15 cellular contexts compared by ENCODE assay signal in genomic region chr11:126968915-126969314, GRCh38. TPM values are rescaled to one million over a fixed set of nuclear protein-coding genes. Genes with fewer than 3 reads are reported as not detected.
DNase-seq lines count a peak whose midpoint lies in the region; ATAC-seq and TF ChIP-seq lines count a peak whose summit lies in the region.
"Had no signal": no experiment of that assay in that cellular context is flagged by ENCODE, and none has a peak within 500 bp of the region (broad histone marks: within the 10 kb centered on the region; RNA-seq: fewer than 3 reads in every experiment).

No MANE protein-coding gene starts in this region.

- no peak for DNase-seq in AG09309 (ENCODE audit: low read depth)
- peak; percentile 48 for DNase-seq in iPS DF 19.7 (ENCODE audit: low read depth, low spot score)
- no peak for DNase-seq in DMS79 treated with DMSO at 0.1 percent for 48 hours (lab: John Stamatoyannopoulos, UW)
- no peak for DNase-seq in ovary
- no peak for DNase-seq in activated gamma-delta T cell (lab: John Stamatoyannopoulos, UW)
- DNase-seq: NCI-H1105; stimulated activated CD4-positive, alpha-beta T cell treated with anti-CD3 and anti-CD28 coated beads, Interleukin-2, amount 100 ng/mL, for 24 hours; stimulated activated naive CD4-positive, alpha-beta T cell had no signal

- H3K79me2 ChIP-seq in OCI-LY1 (ENCODE audit: insufficient read depth, low read length), result no peaks in the 10 kb centered on the region

- WGBS in ovary, 3 donors, result 41 to 56% (median 48%) methylated on average over 14 of the region's 14 CpGs

- no peak overlapping the region for H3K4me2 ChIP-seq in OCI-LY1 (ENCODE audit: low read length)

- TF ChIP-seq CTCF in AG09309 (IDR thresholded peaks at IDR 0.05; ENCODE audit: control insufficient read depth, insufficient read depth, low read depth, low read length, missing control alignments) (peak; percentile 8), OCI-LY1 (IDR thresholded peaks at IDR 0.05; ENCODE audit: low read length) (peak; percentile 14; the same call in 1 of the 2 replicates), ovary (IDR thresholded peaks at IDR 0.05) (no peak)

- H3K9ac ChIP-seq in OCI-LY1 (ENCODE audit: low read length), result no peak overlapping the region
- H3K9ac ChIP-seq: BLaER1 had no signal

- no peaks in the 10 kb centered on the region for H4K20me1 ChIP-seq in OCI-LY1 (ENCODE audit: insufficient read depth, low read length)
- H4K20me1 ChIP-seq: BLaER1 had no signal

- intact Hi-C loops in ovary (cut with DNase I), result no loop called here

- H3K9me3 ChIP-seq in OCI-LY1 (ENCODE audit: low read length), result no peaks in the 10 kb centered on the region
- H3K9me3 ChIP-seq in ovary, result peaks cover 0 to 4% of the 10 kb centered on the region in 2 donors

- H3K4me1 ChIP-seq in OCI-LY1 (ENCODE audit: insufficient read depth, low read length, severe bottlenecking), result no peaks in the 10 kb centered on the region
- no peaks in the 10 kb centered on the region for H3K4me1 ChIP-seq in ovary (ENCODE audit: insufficient read depth)

- H3F3A ChIP-seq in OCI-LY1 (ENCODE audit: insufficient read depth, low read length), result no peaks in the 10 kb centered on the region

- no peak overlapping the region for H2AFZ ChIP-seq in OCI-LY1 (ENCODE audit: low read length)

- H3K9me2 ChIP-seq in OCI-LY1 (ENCODE audit: low read depth, low read length), result no peaks in the 10 kb centered on the region

- TF ChIP-seq EP300 in ovary (IDR thresholded peaks at IDR 0.05), result no peak

- H3K36me3 ChIP-seq in OCI-LY1 (ENCODE audit: insufficient read depth, low read length) (no peaks in the 10 kb centered on the region), ovary (no peaks in the 10 kb centered on the region)
- H3K36me3 ChIP-seq: BLaER1 had no signal

- TF ChIP-seq POLR2A in ovary (IDR thresholded peaks at IDR 0.05), result no peak

- H3K27ac ChIP-seq in OCI-LY1 (ENCODE audit: low read depth, low read length, poor library complexity, severe bottlenecking) (no peak overlapping the region), ovary (no peak overlapping the region)
- H3K27ac ChIP-seq: BLaER1 had no signal

- H3K4me3 ChIP-seq in AG09309 (ENCODE audit: control insufficient read depth, low read depth, low read length) (no peak overlapping the region), OCI-LY1 (ENCODE audit: low read depth, low read length, poor library complexity, severe bottlenecking) (no peak overlapping the region), ovary (no peak overlapping the region)
- H3K4me3 ChIP-seq: BLaER1, lung had no signal

- no peaks in the 10 kb centered on the region for H3K27me3 ChIP-seq in OCI-LY1 (ENCODE audit: insufficient read depth, low read length)
- H3K27me3 ChIP-seq in ovary, result no peaks in the 10 kb centered on the region
- H3K27me3 ChIP-seq: BLaER1 had no signal

- ATAC-seq in GM19463 (IDR thresholded peaks at IDR 0.05; ENCODE audit: unreplicated experiment) (peak; percentile 64), GM21423 (IDR thresholded peaks at IDR 0.05; ENCODE audit: unreplicated experiment) (no peak)
- ATAC-seq: Right ventricle myocardium inferior had no signal

RNA-seq across cellular contexts. Expression of gene KIRREL3, which starts 31.7 kb away (rescaled TPM):
- total RNA-seq in ovary, result 1 to 10 TPM in 2 of 7 donors, under 1 TPM in 5; 0.25 to 5.3 (median 0.72) TPM
- polyA plus RNA-seq in ovary, result under 1 TPM; 0.44 to 0.45 TPM
- total RNA-seq: NCI-H460 had no signal

Comparison
In these comparisons a context has a peak if more than half of its experiments do, and no peak if none do; other contexts are left out.
1. CTCF ChIP-seq: peak in AG09309 (single experiment) and OCI-LY1 (single experiment); none in ovary (0 of 3).